Comparison of ENCODE assay signal across 1 cellular context in the genomic region with DNA sequence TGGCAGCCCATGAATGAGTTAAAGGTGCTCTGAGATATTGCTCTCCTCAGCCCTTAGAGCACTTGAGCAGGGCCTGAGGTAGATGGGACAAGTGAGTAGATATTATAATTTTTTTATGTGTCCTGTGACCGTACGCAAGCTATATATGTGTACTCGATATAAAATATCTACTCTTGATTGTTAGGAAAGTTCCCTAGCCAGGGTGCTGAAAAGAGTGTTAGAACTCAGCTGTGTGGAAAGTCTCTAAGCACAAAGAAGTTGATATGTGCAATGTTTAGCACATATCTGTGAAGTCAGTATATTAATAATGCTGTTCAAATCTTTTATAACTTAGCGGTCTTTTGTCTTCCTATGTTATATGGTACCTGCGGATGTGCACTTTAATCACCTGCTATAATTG.
TF ChIP-seq lines count a peak whose summit lies in the region.

No MANE protein-coding gene starts in this region.

TF ChIP-seq in GM23338, 12 proteins besides CTCF, POLR2A, EP300 and RAD21:
- TF ChIP-seq, protein P1, sequence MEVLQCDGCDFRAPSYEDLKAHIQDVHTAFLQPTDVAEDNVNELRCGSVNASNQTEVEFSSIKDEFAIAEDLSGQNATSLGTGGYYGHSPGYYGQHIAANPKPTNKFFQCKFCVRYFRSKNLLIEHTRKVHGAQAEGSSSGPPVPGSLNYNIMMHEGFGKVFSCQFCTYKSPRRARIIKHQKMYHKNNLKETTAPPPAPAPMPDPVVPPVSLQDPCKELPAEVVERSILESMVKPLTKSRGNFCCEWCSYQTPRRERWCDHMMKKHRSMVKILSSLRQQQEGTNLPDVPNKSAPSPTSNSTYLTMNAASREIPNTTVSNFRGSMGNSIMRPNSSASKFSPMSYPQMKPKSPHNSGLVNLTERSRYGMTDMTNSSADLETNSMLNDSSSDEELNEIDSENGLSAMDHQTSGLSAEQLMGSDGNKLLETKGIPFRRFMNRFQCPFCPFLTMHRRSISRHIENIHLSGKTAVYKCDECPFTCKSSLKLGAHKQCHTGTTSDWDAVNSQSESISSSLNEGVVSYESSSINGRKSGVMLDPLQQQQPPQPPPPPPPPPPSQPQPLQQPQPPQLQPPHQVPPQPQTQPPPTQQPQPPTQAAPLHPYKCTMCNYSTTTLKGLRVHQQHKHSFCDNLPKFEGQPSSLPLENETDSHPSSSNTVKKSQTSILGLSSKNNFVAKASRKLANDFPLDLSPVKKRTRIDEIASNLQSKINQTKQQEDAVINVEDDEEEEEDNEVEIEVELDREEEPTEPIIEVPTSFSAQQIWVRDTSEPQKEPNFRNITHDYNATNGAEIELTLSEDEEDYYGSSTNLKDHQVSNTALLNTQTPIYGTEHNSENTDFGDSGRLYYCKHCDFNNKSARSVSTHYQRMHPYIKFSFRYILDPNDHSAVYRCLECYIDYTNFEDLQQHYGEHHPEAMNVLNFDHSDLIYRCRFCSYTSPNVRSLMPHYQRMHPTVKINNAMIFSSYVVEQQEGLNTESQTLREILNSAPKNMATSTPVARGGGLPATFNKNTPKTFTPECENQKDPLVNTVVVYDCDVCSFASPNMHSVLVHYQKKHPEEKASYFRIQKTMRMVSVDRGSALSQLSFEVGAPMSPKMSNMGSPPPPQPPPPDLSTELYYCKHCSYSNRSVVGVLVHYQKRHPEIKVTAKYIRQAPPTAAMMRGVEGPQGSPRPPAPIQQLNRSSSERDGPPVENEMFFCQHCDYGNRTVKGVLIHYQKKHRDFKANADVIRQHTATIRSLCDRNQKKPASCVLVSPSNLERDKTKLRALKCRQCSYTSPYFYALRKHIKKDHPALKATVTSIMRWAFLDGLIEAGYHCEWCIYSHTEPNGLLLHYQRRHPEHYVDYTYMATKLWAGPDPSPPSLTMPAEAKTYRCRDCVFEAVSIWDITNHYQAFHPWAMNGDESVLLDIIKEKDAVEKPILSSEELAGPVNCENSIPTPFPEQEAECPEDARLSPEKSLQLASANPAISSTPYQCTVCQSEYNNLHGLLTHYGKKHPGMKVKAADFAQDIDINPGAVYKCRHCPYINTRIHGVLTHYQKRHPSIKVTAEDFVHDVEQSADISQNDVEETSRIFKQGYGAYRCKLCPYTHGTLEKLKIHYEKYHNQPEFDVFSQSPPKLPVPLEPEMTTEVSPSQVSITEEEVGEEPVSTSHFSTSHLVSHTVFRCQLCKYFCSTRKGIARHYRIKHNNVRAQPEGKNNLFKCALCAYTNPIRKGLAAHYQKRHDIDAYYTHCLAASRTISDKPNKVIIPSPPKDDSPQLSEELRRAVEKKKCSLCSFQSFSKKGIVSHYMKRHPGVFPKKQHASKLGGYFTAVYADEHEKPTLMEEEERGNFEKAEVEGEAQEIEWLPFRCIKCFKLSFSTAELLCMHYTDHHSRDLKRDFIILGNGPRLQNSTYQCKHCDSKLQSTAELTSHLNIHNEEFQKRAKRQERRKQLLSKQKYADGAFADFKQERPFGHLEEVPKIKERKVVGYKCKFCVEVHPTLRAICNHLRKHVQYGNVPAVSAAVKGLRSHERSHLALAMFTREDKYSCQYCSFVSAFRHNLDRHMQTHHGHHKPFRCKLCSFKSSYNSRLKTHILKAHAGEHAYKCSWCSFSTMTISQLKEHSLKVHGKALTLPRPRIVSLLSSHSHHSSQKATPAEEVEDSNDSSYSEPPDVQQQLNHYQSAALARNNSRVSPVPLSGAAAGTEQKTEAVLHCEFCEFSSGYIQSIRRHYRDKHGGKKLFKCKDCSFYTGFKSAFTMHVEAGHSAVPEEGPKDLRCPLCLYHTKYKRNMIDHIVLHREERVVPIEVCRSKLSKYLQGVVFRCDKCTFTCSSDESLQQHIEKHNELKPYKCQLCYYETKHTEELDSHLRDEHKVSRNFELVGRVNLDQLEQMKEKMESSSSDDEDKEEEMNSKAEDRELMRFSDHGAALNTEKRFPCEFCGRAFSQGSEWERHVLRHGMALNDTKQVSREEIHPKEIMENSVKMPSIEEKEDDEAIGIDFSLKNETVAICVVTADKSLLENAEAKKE (CRISPR knock-in tag; IDR thresholded peaks at IDR 0.05), result no peak
- TF ChIP-seq, protein P2, sequence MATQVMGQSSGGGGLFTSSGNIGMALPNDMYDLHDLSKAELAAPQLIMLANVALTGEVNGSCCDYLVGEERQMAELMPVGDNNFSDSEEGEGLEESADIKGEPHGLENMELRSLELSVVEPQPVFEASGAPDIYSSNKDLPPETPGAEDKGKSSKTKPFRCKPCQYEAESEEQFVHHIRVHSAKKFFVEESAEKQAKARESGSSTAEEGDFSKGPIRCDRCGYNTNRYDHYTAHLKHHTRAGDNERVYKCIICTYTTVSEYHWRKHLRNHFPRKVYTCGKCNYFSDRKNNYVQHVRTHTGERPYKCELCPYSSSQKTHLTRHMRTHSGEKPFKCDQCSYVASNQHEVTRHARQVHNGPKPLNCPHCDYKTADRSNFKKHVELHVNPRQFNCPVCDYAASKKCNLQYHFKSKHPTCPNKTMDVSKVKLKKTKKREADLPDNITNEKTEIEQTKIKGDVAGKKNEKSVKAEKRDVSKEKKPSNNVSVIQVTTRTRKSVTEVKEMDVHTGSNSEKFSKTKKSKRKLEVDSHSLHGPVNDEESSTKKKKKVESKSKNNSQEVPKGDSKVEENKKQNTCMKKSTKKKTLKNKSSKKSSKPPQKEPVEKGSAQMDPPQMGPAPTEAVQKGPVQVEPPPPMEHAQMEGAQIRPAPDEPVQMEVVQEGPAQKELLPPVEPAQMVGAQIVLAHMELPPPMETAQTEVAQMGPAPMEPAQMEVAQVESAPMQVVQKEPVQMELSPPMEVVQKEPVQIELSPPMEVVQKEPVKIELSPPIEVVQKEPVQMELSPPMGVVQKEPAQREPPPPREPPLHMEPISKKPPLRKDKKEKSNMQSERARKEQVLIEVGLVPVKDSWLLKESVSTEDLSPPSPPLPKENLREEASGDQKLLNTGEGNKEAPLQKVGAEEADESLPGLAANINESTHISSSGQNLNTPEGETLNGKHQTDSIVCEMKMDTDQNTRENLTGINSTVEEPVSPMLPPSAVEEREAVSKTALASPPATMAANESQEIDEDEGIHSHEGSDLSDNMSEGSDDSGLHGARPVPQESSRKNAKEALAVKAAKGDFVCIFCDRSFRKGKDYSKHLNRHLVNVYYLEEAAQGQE (IDR thresholded peaks at IDR 0.05; ENCODE audit: unreplicated experiment), result peak; percentile 36
TF ChIP-seq in GM23338: peak in this region for 1.
